ENCODE assay signal across 1 cellular context in genomic region chr10:102461187-102462054, GRCh38.
TF ChIP-seq lines count a peak whose summit lies in the region.

No MANE protein-coding gene starts in this region.

TF ChIP-seq in K562, 482 proteins besides CTCF, POLR2A, EP300 and RAD21 (continued from another document):
- TF ChIP-seq ATF3 (IDR thresholded peaks at IDR 0.05) = no peak
- TF ChIP-seq ATF3 (CRISPR knock-in tag; conservative IDR thresholded peaks at IDR 0.05) = no peak
- no peak for TF ChIP-seq KLF10 (CRISPR knock-in tag; IDR thresholded peaks at IDR 0.05)
- TF ChIP-seq ADNP (tag; IDR thresholded peaks at IDR 0.05) = no peak
- TF ChIP-seq KLF1 (tag; IDR thresholded peaks at IDR 0.05) = no peak
- no peak for TF ChIP-seq ZKSCAN3 (CRISPR knock-in tag; IDR thresholded peaks at IDR 0.05)
- no peak for TF ChIP-seq TARDBP (IDR thresholded peaks at IDR 0.05)
- TF ChIP-seq MTA3 (IDR thresholded peaks at IDR 0.05; ENCODE audit: borderline replicate concordance) = peak; percentile 23; the same call in 1 of the 2 replicates
- no peak for TF ChIP-seq MEF2A (IDR thresholded peaks at IDR 0.05; ENCODE audit: control insufficient read depth, low read depth, low read length)
- TF ChIP-seq HMG20A (CRISPR knock-in tag; conservative IDR thresholded peaks at IDR 0.05) = no peak
- TF ChIP-seq ZNF318 (IDR thresholded peaks at IDR 0.05; ENCODE audit: borderline replicate concordance in 1 of 2, low read depth in 1 of 2) = no peak
- no peak for TF ChIP-seq BRD4 (IDR thresholded peaks at IDR 0.05)
- TF ChIP-seq RHOXF2B (CRISPR knock-in tag; conservative IDR thresholded peaks at IDR 0.05) = no peak
- TF ChIP-seq ZNF311 (CRISPR knock-in tag; IDR thresholded peaks at IDR 0.05) = no peak
- TF ChIP-seq ERF (CRISPR knock-in tag; IDR thresholded peaks at IDR 0.05) = no peak
- TF ChIP-seq HNRNPUL1 (IDR thresholded peaks at IDR 0.05; ENCODE audit: low read length) = no peak
- TF ChIP-seq NR1H2 (CRISPR knock-in tag; IDR thresholded peaks at IDR 0.05) = no peak
- TF ChIP-seq RBM25 (IDR thresholded peaks at IDR 0.05; ENCODE audit: low read depth, low read length, severe bottlenecking) = peak; percentile 63
- no peak for TF ChIP-seq TEAD2 (tag; IDR thresholded peaks at IDR 0.05)
- no peak for TF ChIP-seq TFAM (CRISPR knock-in tag; conservative IDR thresholded peaks at IDR 0.05)
- peak; percentile 39 for TF ChIP-seq MAX (CRISPR knock-in tag; IDR thresholded peaks at IDR 0.05)
- 0 out of 2 replicates have a peak, but pooled peaks have one; percentile 19 for TF ChIP-seq ELF1 (tag; IDR thresholded peaks at IDR 0.05)
- TF ChIP-seq NONO (IDR thresholded peaks at IDR 0.05; ENCODE audit: low read depth in 2 of 2, low read length in 1 of 2) = no peak
- TF ChIP-seq CEBPG (CRISPR knock-in tag; IDR thresholded peaks at IDR 0.05) = no peak
- TF ChIP-seq CEBPG (tag; conservative IDR thresholded peaks at IDR 0.05 in 1 of 2, IDR thresholded peaks at IDR 0.05 in 1 of 2) = no peak
- no peak for TF ChIP-seq ZNF217 (CRISPR knock-in tag; IDR thresholded peaks at IDR 0.05)
- TF ChIP-seq ZNF668 (CRISPR knock-in tag; IDR thresholded peaks at IDR 0.05) = no peak
- TF ChIP-seq FOSL1 (tag; conservative IDR thresholded peaks at IDR 0.05) = 0 out of 2 replicates have a peak, but pooled peaks have one; percentile 33
- TF ChIP-seq ATF2 (CRISPR knock-in tag; IDR thresholded peaks at IDR 0.05) = no peak
- TF ChIP-seq PHF8 (IDR thresholded peaks at IDR 0.05; ENCODE audit: borderline replicate concordance, low read length) = peak; percentile 38; the same call in 1 of the 2 replicates
- TF ChIP-seq ZNF282 (CRISPR knock-in tag; IDR thresholded peaks at IDR 0.05) = no peak
- TF ChIP-seq ZNF3 (CRISPR knock-in tag; IDR thresholded peaks at IDR 0.05) = no peak
- peak; percentile 26 for TF ChIP-seq MXD1 (CRISPR knock-in tag; IDR thresholded peaks at IDR 0.05; ENCODE audit: borderline replicate concordance, poor library complexity, severe bottlenecking)
- TF ChIP-seq TBL1XR1 (IDR thresholded peaks at IDR 0.05; ENCODE audit: low read length in 2 of 2) = no peak
- TF ChIP-seq ILK (tag; IDR thresholded peaks at IDR 0.05; ENCODE audit: borderline replicate concordance, low read depth) = no peak
- TF ChIP-seq MCM2 (IDR thresholded peaks at IDR 0.05; ENCODE audit: low read depth) = no peak
- TF ChIP-seq RBFOX2 (IDR thresholded peaks at IDR 0.05; ENCODE audit: low read depth, low read length) = peak; percentile 82
- no peak for TF ChIP-seq SPI1 (IDR thresholded peaks at IDR 0.05; ENCODE audit: borderline replicate concordance, low read depth, low read length)
- TF ChIP-seq CBX8 (IDR thresholded peaks at IDR 0.05; ENCODE audit: borderline replicate concordance, extremely low read depth, low read depth, low read length, poor library complexity, severe bottlenecking) = no peak
- no peak for TF ChIP-seq SREBF2 (CRISPR knock-in tag; IDR thresholded peaks at IDR 0.05)
- TF ChIP-seq ETS2 (tag; IDR thresholded peaks at IDR 0.05; ENCODE audit: borderline replicate concordance, poor library complexity, severe bottlenecking) = no peak
- TF ChIP-seq U2AF1 (optimal IDR thresholded peaks at IDR 0.05; ENCODE audit: low read depth, low read length) = no peak
- TF ChIP-seq GTF2B (IDR thresholded peaks at IDR 0.05; ENCODE audit: extremely low read depth, insufficient read length) = no peak
